In genomic region chr2:20433946-20434553, GRCh38 we compare ENCODE assay signal across 25 cellular contexts.
"Had no signal": no experiment of that assay in that cellular context is flagged by ENCODE, and none has a peak within 500 bp of the region (broad histone marks: within the 10 kb centered on the region; RNA-seq: fewer than 3 reads in every experiment).

No MANE protein-coding gene starts in this region.

- H3K4me1 Mint-ChIP-seq: activated naive CD4-positive, alpha-beta T cell treated with anti-CD3 and anti-CD28 coated beads, Interleukin-2, amount 10 ng/mL, durations not matched to agents 7 days and 5 days had no signal

- H2AFZ ChIP-seq: hepatocyte had no signal

- H3K9me3 Mint-ChIP-seq: activated naive CD4-positive, alpha-beta T cell treated with anti-CD3 and anti-CD28 coated beads, Interleukin-2, amount 10 ng/mL, durations not matched to agents 7 days and 5 days; immature natural killer cell; natural killer cell treated with Interleukin-12 subunit alpha and Interleukin-12 subunit beta and Interleukin-15 and Interleukin-18, amount 100 ng/mL, for 72 hours; stimulated activated naive B cell treated with anti-CD40 and anti-IgM and Interleukin-4, amounts not matched to agents 10 μg/mL and 1 μg/mL and 100 μg/mL, for 72 hours had no signal

- H3K4me3 ChIP-seq: colonic mucosa, hepatocyte, left lung, ovary, psoas muscle, smooth muscle cell, thoracic aorta, upper lobe of left lung had no signal

- H3K36me3 ChIP-seq: colonic mucosa, left lung, neutrophil, ovary, thoracic aorta, upper lobe of left lung had no signal

- H3K4me3 Mint-ChIP-seq: activated CD8-positive, alpha-beta T cell treated with anti-CD3 and anti-CD28 coated beads, Interleukin-2, amount 10 ng/mL, durations not matched to agents 7 days and 5 days; activated naive CD4-positive, alpha-beta T cell treated with anti-CD3 and anti-CD28 coated beads, Interleukin-2, amount 10 ng/mL, durations not matched to agents 7 days and 5 days; immature natural killer cell; natural killer cell treated with Interleukin-12 subunit alpha and Interleukin-12 subunit beta and Interleukin-15 and Interleukin-18, amount 100 ng/mL, for 72 hours; stimulated activated naive B cell treated with anti-CD40 and anti-IgM and Interleukin-4, amounts not matched to agents 10 μg/mL and 1 μg/mL and 100 μg/mL, for 72 hours; T-helper 17 cell had no signal

- H3K27ac ChIP-seq: colonic mucosa, foreskin keratinocyte, hepatocyte, left lung, neutrophil, ovary, psoas muscle, thoracic aorta had no signal

- H3K27me3 ChIP-seq: colonic mucosa, foreskin keratinocyte, hepatocyte, left lung, neutrophil, ovary, upper lobe of left lung had no signal

- H3K4me2 ChIP-seq: hepatocyte, smooth muscle cell had no signal

- DNase-seq: activated CD4-positive, alpha-beta T cell treated with anti-CD3 and anti-CD28 coated beads for 4 hours; activated CD4-positive, CD25-positive, alpha-beta regulatory T cell; activated CD8-positive, alpha-beta T cell treated with anti-CD3 and anti-CD28 coated beads, Interleukin-2, amount 10 ng/mL, durations not matched to agents 7 days and 5 days; activated naive CD4-positive, alpha-beta T cell treated with anti-CD3 and anti-CD28 coated beads, Interleukin-2, amount 10 ng/mL, durations not matched to agents 7 days and 5 days; amygdala; colonic mucosa; foreskin keratinocyte; glutamatergic neuron; immature natural killer cell; kidney glomerular epithelial cell; mammary epithelial cell; psoas muscle; right cardiac atrium; stimulated activated CD4-positive, alpha-beta T cell treated with anti-CD3 and anti-CD28 coated beads, Interleukin-2, amount 100 ng/mL, for 48 hours; stimulated activated CD8-positive, alpha-beta memory T cell treated with anti-CD3 and anti-CD28 coated beads, Interleukin-4, amount 100 ng/mL, for 48 hours; stimulated activated naive B cell treated with anti-CD40 and anti-IgM and Interleukin-4, amounts not matched to agents 10 μg/mL and 1 μg/mL and 100 μg/mL, for 72 hours; T-helper 17 cell had no signal

- ATAC-seq: activated CD8-positive, alpha-beta T cell treated with anti-CD3 and anti-CD28 coated beads, Interleukin-2, amount 10 ng/mL, durations not matched to agents 7 days and 5 days; foreskin keratinocyte; left lung; natural killer cell treated with Interleukin-12 subunit alpha and Interleukin-12 subunit beta and Interleukin-15 and Interleukin-18, amount 100 ng/mL, for 72 hours; psoas muscle; right cardiac atrium; stimulated activated naive B cell treated with anti-CD40 and anti-IgM and Interleukin-4, amounts not matched to agents 10 μg/mL and 1 μg/mL and 100 μg/mL, for 72 hours; T-helper 17 cell had no signal

- H3K36me3 Mint-ChIP-seq: activated naive CD4-positive, alpha-beta T cell treated with anti-CD3 and anti-CD28 coated beads, Interleukin-2, amount 10 ng/mL, durations not matched to agents 7 days and 5 days; immature natural killer cell; natural killer cell treated with Interleukin-12 subunit alpha and Interleukin-12 subunit beta and Interleukin-15 and Interleukin-18, amount 100 ng/mL, for 72 hours; stimulated activated naive B cell treated with anti-CD40 and anti-IgM and Interleukin-4, amounts not matched to agents 10 μg/mL and 1 μg/mL and 100 μg/mL, for 72 hours had no signal

- H3K27ac Mint-ChIP-seq: activated CD8-positive, alpha-beta T cell treated with anti-CD3 and anti-CD28 coated beads, Interleukin-2, amount 10 ng/mL, durations not matched to agents 7 days and 5 days; activated naive CD4-positive, alpha-beta T cell treated with anti-CD3 and anti-CD28 coated beads, Interleukin-2, amount 10 ng/mL, durations not matched to agents 7 days and 5 days; natural killer cell treated with Interleukin-12 subunit alpha and Interleukin-12 subunit beta and Interleukin-15 and Interleukin-18, amount 100 ng/mL, for 72 hours; stimulated activated naive B cell treated with anti-CD40 and anti-IgM and Interleukin-4, amounts not matched to agents 10 μg/mL and 1 μg/mL and 100 μg/mL, for 72 hours; T-helper 17 cell had no signal

- H3K9me3 ChIP-seq: colonic mucosa, left lung, neutrophil, ovary, psoas muscle, thoracic aorta, upper lobe of left lung had no signal
